ENCODE assay signal across 25 cellular contexts in the genomic region with DNA sequence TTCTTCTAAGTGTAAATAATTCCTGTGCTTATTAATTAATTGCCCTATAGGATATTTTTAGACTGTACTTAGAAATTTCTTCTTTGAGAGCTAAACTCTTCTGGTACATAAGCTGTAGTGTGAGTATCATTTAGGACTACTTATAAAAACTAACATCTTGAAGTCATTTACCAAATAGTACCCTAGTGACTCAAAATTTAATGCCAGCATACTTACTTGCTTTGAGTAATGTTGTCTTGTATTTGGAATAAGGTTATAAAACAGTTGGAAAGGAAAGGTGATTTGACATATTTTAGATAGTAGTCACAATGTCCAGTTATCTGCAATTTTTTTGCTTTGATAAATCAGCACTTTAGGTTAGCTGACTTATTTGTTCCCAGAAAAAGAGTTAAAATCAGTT. TPM values are rescaled to one million over a fixed set of nuclear protein-coding genes. Genes with fewer than 3 reads are reported as not detected.
A peak's percentile ranks its signal among the peaks of the same experiment; 100 is the strongest.
DNase-seq lines count a peak whose midpoint lies in the region; ATAC-seq and TF ChIP-seq lines count a peak whose summit lies in the region.
"Had no signal": no experiment of that assay in that cellular context is flagged by ENCODE, and none has a peak within 500 bp of the region (broad histone marks: within the 10 kb centered on the region; RNA-seq: fewer than 3 reads in every experiment).

No MANE protein-coding gene starts in this region.

- H3K27ac ChIP-seq in RWPE1 (no peak overlapping the region), tibial nerve (no peak overlapping the region)
- H3K27ac ChIP-seq: body of pancreas, esophagus muscularis mucosa had no signal

- H3K27me3 Mint-ChIP-seq in activated T-cell treated with anti-CD3 and anti-CD28 coated beads, Interleukin-2, amount 50 U/mL, for 4 hours (ENCODE audit: low read depth), result no peaks in the 10 kb centered on the region
- H3K27me3 Mint-ChIP-seq: activated B cell treated with CpG ODN at 0.5 μM for 24 hours; CD4-positive, alpha-beta T cell; stimulated activated naive B cell treated with anti-CD40 and anti-IgM and Interleukin-4, amounts not matched to agents 10 μg/mL and 1 μg/mL and 100 μg/mL, for 72 hours had no signal

- no peaks in the 10 kb centered on the region for H3K9me3 Mint-ChIP-seq in activated T-cell treated with anti-CD3 and anti-CD28 coated beads, Interleukin-2, amount 50 U/mL, for 4 hours
- H3K9me3 Mint-ChIP-seq: activated B cell treated with CpG ODN at 0.5 μM for 24 hours; activated T-cell treated with anti-CD3 and anti-CD28 coated beads, Interleukin-2, amount 50 U/mL, for 72 hours; CD4-positive, alpha-beta T cell; stimulated activated naive B cell treated with anti-CD40 and anti-IgM and Interleukin-4, amounts not matched to agents 10 μg/mL and 1 μg/mL and 100 μg/mL, for 72 hours had no signal

- H3K27me3 ChIP-seq in tibial nerve, result no peaks in the 10 kb centered on the region
- H3K27me3 ChIP-seq: body of pancreas, esophagus muscularis mucosa had no signal

- H3K9me3 ChIP-seq in tibial nerve, result no peaks in the 10 kb centered on the region
- H3K9me3 ChIP-seq: body of pancreas, esophagus muscularis mucosa had no signal

- no peak for TF ChIP-seq EP300 in tibial nerve (IDR thresholded peaks at IDR 0.05)

- no peak overlapping the region for H3K4me3 ChIP-seq in tibial nerve
- H3K4me3 ChIP-seq: body of pancreas, esophagus muscularis mucosa, GM12878 had no signal

- no peaks in the 10 kb centered on the region for H3K4me1 Mint-ChIP-seq in activated T-cell treated with anti-CD3 and anti-CD28 coated beads, Interleukin-2, amount 50 U/mL, for 4 hours (ENCODE audit: low read depth)
- H3K4me1 Mint-ChIP-seq: activated B cell treated with CpG ODN at 0.5 μM for 24 hours; nephron; stimulated activated naive B cell treated with anti-CD40 and anti-IgM and Interleukin-4, amounts not matched to agents 10 μg/mL and 1 μg/mL and 100 μg/mL, for 72 hours had no signal

- TF ChIP-seq POLR2A in tibial nerve (IDR thresholded peaks at IDR 0.05), result no peak

- TF ChIP-seq CTCF in RWPE1 (conservative IDR thresholded peaks at IDR 0.05; ENCODE audit: low read depth), result no peak
- no peak for TF ChIP-seq CTCF in tibial nerve (IDR thresholded peaks at IDR 0.05)

- DNase-seq in GM03348 (ENCODE audit: low spot score), result peak; percentile 24
- peak; percentile 1 for DNase-seq in RPMI7951 (ENCODE audit: low read depth)
- peak; percentile 40 for DNase-seq in fibroblast of gingiva (ENCODE audit: low read depth)
- DNase-seq in stromal cell of bone marrow (ENCODE audit: low read depth), result peak; percentile 24
- DNase-seq in activated T-cell treated with anti-CD3 and anti-CD28 coated beads, Interleukin-2, amount 50 U/mL, for 4 hours, result no peak
- DNase-seq in RWPE1 (ENCODE audit: low spot score), result no peak
- DNase-seq in tibial nerve (ENCODE audit: low spot score in 2 of 2), result no peak
- DNase-seq: activated B cell treated with CpG ODN at 0.5 μM for 24 hours; activated CD4-positive, alpha-beta T cell treated with anti-CD3 and anti-CD28 coated beads, Interleukin-2, amount 50 U/mL, for 1 hour; activated T-cell treated with anti-CD3 and anti-CD28 coated beads, Interleukin-2, amount 50 U/mL, for 72 hours; AML-193; body of pancreas; CD4-positive, alpha-beta T cell; cerebellar nuclear complex; DND-41; hippocampal formation; left colon; mammary epithelial cell; MV-4-11; NCI-H1694; stimulated activated naive B cell treated with anti-CD40 and anti-IgM and Interleukin-4, amounts not matched to agents 10 μg/mL and 1 μg/mL and 100 μg/mL, for 72 hours had no signal

- no peak for ATAC-seq in activated T-cell treated with anti-CD3 and anti-CD28 coated beads, Interleukin-2, amount 50 U/mL, for 4 hours
- ATAC-seq in HG02852 (IDR thresholded peaks at IDR 0.05; ENCODE audit: unreplicated experiment), result no peak
- ATAC-seq: activated T-cell treated with anti-CD3 and anti-CD28 coated beads, Interleukin-2, amount 50 U/mL, for 72 hours; body of pancreas; GM12878; left colon; stimulated activated naive B cell treated with anti-CD40 and anti-IgM and Interleukin-4, amounts not matched to agents 10 μg/mL and 1 μg/mL and 100 μg/mL, for 72 hours had no signal

- H3K4me3 Mint-ChIP-seq in activated T-cell treated with anti-CD3 and anti-CD28 coated beads, Interleukin-2, amount 50 U/mL, for 4 hours, result no peak overlapping the region
- H3K4me3 Mint-ChIP-seq: activated B cell treated with CpG ODN at 0.5 μM for 24 hours; activated T-cell treated with anti-CD3 and anti-CD28 coated beads, Interleukin-2, amount 50 U/mL, for 72 hours; CD4-positive, alpha-beta T cell; nephron; stimulated activated naive B cell treated with anti-CD40 and anti-IgM and Interleukin-4, amounts not matched to agents 10 μg/mL and 1 μg/mL and 100 μg/mL, for 72 hours had no signal

- POLR2A ChIA-PET in RWPE1 (lab: Yijun Ruan, JAX; ENCODE audit: low non-redundant PET), result no interaction called here

- peaks cover 8% of the 10 kb centered on the region for H3K36me3 Mint-ChIP-seq in activated T-cell treated with anti-CD3 and anti-CD28 coated beads, Interleukin-2, amount 50 U/mL, for 4 hours (ENCODE audit: insufficient read depth)

- peaks cover 0 to 7% (median 0%) of the 10 kb centered on the region in 4 donors for H3K4me1 ChIP-seq in tibial nerve

- peaks cover 0 to 27% (median 0%) of the 10 kb centered on the region in 3 donors for H3K36me3 ChIP-seq in tibial nerve

- CTCF ChIA-PET in RWPE1 (lab: Yijun Ruan, JAX), result no interaction called here

RNA-seq across cellular contexts. Expression of a gene that starts 39.1 kb away (rescaled TPM):
- total RNA-seq in RPMI7951 (2014; rRNA removed; shearing (Covaris generic)), result 5.9 and 10.1 TPM in 2 replicates
- 1 to 10 TPM in 2 of 3 donors, under 1 TPM in 1; 0.76 to 1.3 (median 1.3) TPM for total RNA-seq in activated T-cell treated with anti-CD3 and anti-CD28 coated beads, Interleukin-2, amount 50 U/mL, for 4 hours
- total RNA-seq in tibial nerve, result 10 to 100 TPM; 12.3 to 31.6 (median 20.3) TPM

Comparison
In these comparisons a context has a peak if more than half of its experiments do, and no peak if none do; other contexts are left out.
1. DNase-seq: peak in GM03348 (single experiment), RPMI7951 (single experiment), fibroblast of gingiva (single experiment) and stromal cell of bone marrow (single experiment); none in activated T-cell treated with anti-CD3 and anti-CD28 coated beads, Interleukin-2, amount 50 U/mL, for 4 hours (single experiment), RWPE1 (single experiment) and tibial nerve (0 of 2).